Comparison of ENCODE assay signal across 1 cellular context in genomic region chr10:31603245-31604087, GRCh38.
TF ChIP-seq lines count a peak whose summit lies in the region.

No MANE protein-coding gene starts in this region.

TF ChIP-seq in K562, 482 proteins besides CTCF, POLR2A, EP300 and RAD21 (continued from another document):
- 0 out of 2 replicates have a peak, but pooled peaks have one; percentile 8 for TF ChIP-seq BHLHE40 (IDR thresholded peaks at IDR 0.05; ENCODE audit: low read length)
- no peak for TF ChIP-seq NR2F6 (CRISPR knock-in tag; IDR thresholded peaks at IDR 0.05)
- TF ChIP-seq SRSF1 (IDR thresholded peaks at IDR 0.05; ENCODE audit: low read depth, low read length): no peak
- no peak for TF ChIP-seq BCL6 (CRISPR knock-in tag; IDR thresholded peaks at IDR 0.05)
- TF ChIP-seq MLLT1 (IDR thresholded peaks at IDR 0.05): peak in 1 of 2 experiments; percentile 56; a peak in 1 of 4 replicates
- no peak for TF ChIP-seq XRCC3 (IDR thresholded peaks at IDR 0.05)
- 0 out of 2 replicates have a peak, but pooled peaks have one; percentile 29 for TF ChIP-seq ZEB2 (IDR thresholded peaks at IDR 0.05)
- TF ChIP-seq HNRNPLL (IDR thresholded peaks at IDR 0.05; ENCODE audit: low read depth, low read length, poor library complexity, severe bottlenecking): peak; percentile 55
TF ChIP-seq in K562: peak in this region for 40.
